Comparison of ENCODE assay signal across 1 cellular context in genomic region chr3:39415983-39416382, GRCh38.
TF ChIP-seq lines count a peak whose summit lies in the region.

No MANE protein-coding gene starts in this region.

TF ChIP-seq in SK-N-SH, 30 proteins besides CTCF, POLR2A, EP300 and RAD21 (continued from another document):
- TF ChIP-seq TCF12 (IDR thresholded peaks at IDR 0.05), result no peak
- no peak for TF ChIP-seq RXRA (IDR thresholded peaks at IDR 0.05; ENCODE audit: borderline replicate concordance, low read depth)
TF ChIP-seq in SK-N-SH: peak in this region for 0.
